18 cellular contexts compared by ENCODE assay signal in the genomic region with DNA sequence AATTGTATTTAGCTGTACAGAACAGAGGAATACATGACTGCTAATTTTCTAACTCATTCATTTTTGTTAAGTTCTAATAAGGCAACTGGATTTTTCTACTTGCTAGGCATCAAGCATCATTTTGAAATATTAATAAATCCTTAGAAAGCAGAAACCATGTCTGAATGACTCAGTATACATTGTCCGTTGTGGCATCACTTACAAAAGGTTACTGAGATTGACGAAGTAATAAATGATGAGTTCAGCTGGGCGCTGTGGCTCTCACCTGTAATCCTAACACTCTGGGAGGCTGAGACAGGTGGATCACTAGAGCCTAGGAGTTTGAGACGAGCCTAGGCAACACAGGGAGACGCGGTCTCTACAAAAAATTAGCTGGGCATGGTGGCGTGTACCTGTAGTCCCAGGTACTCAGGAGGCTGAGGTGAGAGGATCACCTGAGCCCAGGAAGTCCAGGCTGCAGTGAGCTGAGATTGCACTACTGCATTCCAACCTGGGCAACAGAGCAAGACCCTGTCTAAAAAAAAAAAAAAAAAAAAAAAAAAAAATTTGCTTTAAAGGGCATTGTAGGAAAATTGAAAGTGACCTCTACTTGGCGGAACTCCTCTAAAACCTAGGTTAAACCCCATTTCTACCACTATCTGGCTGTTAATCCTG. TPM values are rescaled to one million over a fixed set of nuclear protein-coding genes. Genes with fewer than 3 reads are reported as not detected.
DNase-seq lines count a peak whose midpoint lies in the region; ATAC-seq, FAIRE-seq and TF ChIP-seq lines count a peak whose summit lies in the region.
"Had no signal": no experiment of that assay in that cellular context is flagged by ENCODE, and none has a peak within 500 bp of the region (broad histone marks: within the 10 kb centered on the region; RNA-seq: fewer than 3 reads in every experiment).

No MANE protein-coding gene starts in this region.

- H3K36me3 Mint-ChIP-seq in GM23338 (ENCODE audit: low read depth) (no peaks in the 10 kb centered on the region), nephron (ENCODE audit: low read depth) (no peaks in the 10 kb centered on the region)

- ATAC-seq in GM23338, result peak; percentile 20; the same call in 2 of the 3 replicates
- ATAC-seq in GM18909 (IDR thresholded peaks at IDR 0.05; ENCODE audit: poor library complexity, unreplicated experiment), result no peak
- ATAC-seq: activated T-helper 17 cell treated with anti-CD3 and anti-CD28 coated beads, Interleukin-2, amount 50 U/mL, for 72 hours; effector memory CD8-positive, alpha-beta T cell had no signal

- H3K79me2 ChIP-seq in GM23338 (replicated peaks; ENCODE audit: insufficient read depth), result no peaks in the 10 kb centered on the region
- no peaks in the 10 kb centered on the region for H3K79me2 ChIP-seq in PC-9 (ENCODE audit: low read depth)
- H3K79me2 ChIP-seq in H1 (ENCODE audit: control insufficient read depth in 1 of 2, insufficient read depth in 2 of 2, low read length in 2 of 2), result no peaks in the 10 kb centered on the region
- H3K79me2 ChIP-seq: parathyroid adenoma had no signal

- H3K9me3 ChIP-seq in PC-9 (ENCODE audit: insufficient read depth, low read depth) (no peaks in the 10 kb centered on the region), H1 (ENCODE audit: insufficient read depth in 2 of 2, low read depth in 1 of 2, low read length in 1 of 2) (no peaks in the 10 kb centered on the region)
- H3K9me3 ChIP-seq: adrenal gland had no signal

- H3F3A ChIP-seq in GM23338 (replicated peaks; ENCODE audit: low read depth) (no peaks in the 10 kb centered on the region), PC-9 (ENCODE audit: insufficient read depth, low read depth) (peaks cover 23% of the 10 kb centered on the region)

- H3K27me3 Mint-ChIP-seq in GM23338 (ENCODE audit: insufficient read depth, low read depth, poor library complexity) (peaks cover 4% of the 10 kb centered on the region), nephron (ENCODE audit: low read depth) (no peaks in the 10 kb centered on the region)

- H3K4me3 ChIP-seq in GM23338 (no peak overlapping the region), PC-9 (no peak overlapping the region; the same call in 1 of the 2 replicates), H1 (ENCODE audit: extremely low read depth in 1 of 4, insufficient read depth in 2 of 4, low read depth in 3 of 4, low read length in 4 of 4) (no peak overlapping the region)
- H3K4me3 ChIP-seq: adrenal gland had no signal

- H3K14ac ChIP-seq in H1 (ENCODE audit: insufficient read length), result no peak overlapping the region

- H3K4ac ChIP-seq in H1 (replicated peaks; ENCODE audit: insufficient read length, low read depth, low read length), result no peak overlapping the region

- no peaks in the 10 kb centered on the region for H3K36me3 ChIP-seq in GM23338 (ENCODE audit: insufficient read depth)
- no peaks in the 10 kb centered on the region for H3K36me3 ChIP-seq in PC-9 (ENCODE audit: low read depth)
- H3K36me3 ChIP-seq in H1 (ENCODE audit: control insufficient read depth in 2 of 4, insufficient read depth in 4 of 4, low read length in 3 of 4), result no peaks in the 10 kb centered on the region
- H3K36me3 ChIP-seq: adrenal gland had no signal

- H3K27ac ChIP-seq in GM23338 (ENCODE audit: low read depth) (peak overlapping the region; percentile 60; the same call in 1 of the 2 replicates), PC-9 (peak overlapping the region; percentile 85), H1 (ENCODE audit: low read depth, low read length) (no peak overlapping the region)
- H3K27ac ChIP-seq: adrenal gland, parathyroid adenoma had no signal

- no peak overlapping the region for H2BK120ac ChIP-seq in H1 (replicated peaks; ENCODE audit: low read depth, low read length)

- CTCF ChIA-PET in PC-9 (lab: Charles Lee), result no interaction called here
- CTCF ChIA-PET in H1 (lab: Charles Lee; ENCODE audit: partially characterized antibody), result no interaction called here

- FAIRE-seq in H1 (lab: Jason Lieb, UNC) (no peak), D721Med (lab: Jason Lieb, UNC) (no peak)

- no peak overlapping the region for H3K56ac ChIP-seq in H1 (replicated peaks; ENCODE audit: insufficient read length, low read depth, low read length)

- no peak overlapping the region for H3K23ac ChIP-seq in H1 (ENCODE audit: insufficient read length)

- H4K20me1 ChIP-seq in GM23338 (replicated peaks; ENCODE audit: insufficient read depth), result no peaks in the 10 kb centered on the region
- H4K20me1 ChIP-seq in PC-9 (ENCODE audit: insufficient read depth), result no peaks in the 10 kb centered on the region
- no peaks in the 10 kb centered on the region for H4K20me1 ChIP-seq in H1 (replicated peaks in 1 of 2; ENCODE audit: control insufficient read depth in 1 of 2, insufficient read depth in 2 of 2, low read length in 2 of 2)

- peak overlapping the region; percentile 57; the same call in 1 of the 2 replicates for H2BK5ac ChIP-seq in H1 (ENCODE audit: low read depth, low read length)

- DNase-seq in GM23338 (ENCODE audit: low spot score), result no peak
- no peak for DNase-seq in PC-9
- DNase-seq in H1 (ENCODE audit: low read depth in 1 of 2, low spot score in 2 of 2), result no peak
- DNase-seq in cerebellum (ENCODE audit: low spot score), result no peak
- no peak for DNase-seq in stimulated activated CD4-positive, alpha-beta T cell treated with anti-CD3 and anti-CD28 coated beads, Interleukin-2, amount 100 ng/mL, for 48 hours
- DNase-seq in D721Med (ENCODE audit: insufficient read length, low spot score), result no peak
- DNase-seq: cerebellar nuclear complex; effector memory CD8-positive, alpha-beta T cell; left ventricle myocardium superior; NCI-H1417 treated with DMSO at 0.1 percent for 48 hours; NCI-H2171; NCI-H69; stimulated activated CD4-positive, alpha-beta T cell treated with anti-CD3 and anti-CD28 coated beads, Interleukin-4, amount 100 ng/mL, for 24 hours had no signal

- H3K9me2 ChIP-seq in GM23338 (ENCODE audit: insufficient read depth) (no peaks in the 10 kb centered on the region), PC-9 (ENCODE audit: insufficient read depth) (no peaks in the 10 kb centered on the region)

- no peak overlapping the region for H2BK15ac ChIP-seq in H1 (ENCODE audit: low read length)

- no peak overlapping the region for H3K9ac ChIP-seq in H1 (replicated peaks in 1 of 4; ENCODE audit: extremely low read depth in 1 of 4, low read depth in 3 of 4, low read length in 3 of 4)
- H3K9ac ChIP-seq: parathyroid adenoma had no signal

- H3K4me1 Mint-ChIP-seq in GM23338 (peaks cover 36% of the 10 kb centered on the region), nephron (peaks cover 42% of the 10 kb centered on the region)
- H3K4me1 Mint-ChIP-seq: activated T-helper 17 cell treated with anti-CD3 and anti-CD28 coated beads, Interleukin-2, amount 50 U/mL, for 72 hours had no signal

- H2BK20ac ChIP-seq in H1 (ENCODE audit: low read length), result peak overlapping the region; percentile 82; the same call in 1 of the 2 replicates

- BruUV-seq in PC-9 (replicated peaks; lab: Mats Ljungman, UMichigan), result no TSS peak

- H3K23me2 ChIP-seq in H1 (ENCODE audit: low read depth, low read length), result no peaks in the 10 kb centered on the region; the same call in 1 of the 2 replicates

- 78% methylated on average over 8 of the region's 8 CpGs; no CpG with 5 or more reads in 1 of the 2 experiments for WGBS in H1 (ENCODE audit: extremely low coverage in 1 of 2, insufficient coverage in 1 of 2, insufficient read length in 1 of 2, insufficient replicate concordance in 2 of 2, low coverage in 1 of 2, low lambda C conversion rate in 2 of 2, missing lambda C conversion rate in 1 of 2), 2 experiments

- H4K5ac ChIP-seq in H1 (ENCODE audit: insufficient read length, low read depth, low read length), result no peak overlapping the region

- intact Hi-C loops in PC-9 (cut with micrococcal nuclease; ENCODE audit: unreplicated experiment), result loop anchor here (5.0 kb wide), 1 partner anchor 39 kb away; no protein-coding TSS in a partner anchor

- TF ChIP-seq EP300 in H1 (IDR thresholded peaks at IDR 0.05; ENCODE audit: borderline replicate concordance in 1 of 2, low read depth in 2 of 2, low read length in 2 of 2), result no peak

- H3K79me1 ChIP-seq in H1 (ENCODE audit: low read depth, low read length), result no peaks in the 10 kb centered on the region; the same call in 1 of the 2 replicates

- TF ChIP-seq RAD21 in H1 (IDR thresholded peaks at IDR 0.05 in 1 of 2, conservative IDR thresholded peaks at IDR 0.05 in 1 of 2; ENCODE audit: low read depth in 2 of 2, low read length in 2 of 2), result no peak

- TF ChIP-seq CTCF in GM23338 (conservative IDR thresholded peaks at IDR 0.05; ENCODE audit: low read depth in 2 of 2) (no peak), PC-9 (conservative IDR thresholded peaks at IDR 0.05) (no peak), H1 (IDR thresholded peaks at IDR 0.05; ENCODE audit: control extremely low read depth in 1 of 3, insufficient read depth in 1 of 3, low read depth in 1 of 3, low read length in 3 of 3) (no peak), nephron (IDR thresholded peaks at IDR 0.05; ENCODE audit: unreplicated experiment in 3 of 3) (no peak), D721Med (IDR thresholded peaks at IDR 0.05; ENCODE audit: insufficient read depth, missing control alignments) (no peak)

- no peak for TF ChIP-seq POLR2A in H1 (IDR thresholded peaks at IDR 0.05; ENCODE audit: control extremely low read depth in 1 of 2, low read depth in 2 of 2, low read length in 2 of 2)

- H3K4me3 Mint-ChIP-seq in GM23338, result no peak overlapping the region
- H3K4me3 Mint-ChIP-seq in nephron, result no peak overlapping the region
- H3K4me3 Mint-ChIP-seq: activated T-helper 17 cell treated with anti-CD3 and anti-CD28 coated beads, Interleukin-2, amount 50 U/mL, for 72 hours; effector memory CD8-positive, alpha-beta T cell had no signal

- no peak overlapping the region for H4K8ac ChIP-seq in H1 (ENCODE audit: extremely low read depth, insufficient read depth, low read length)

- peak overlapping the region; percentile 95; the same call in 1 of the 2 replicates for H3K27ac Mint-ChIP-seq in GM23338
- H3K27ac Mint-ChIP-seq in nephron, result peak overlapping the region in 2 of 3 experiments; percentile 13 to 82
- H3K27ac Mint-ChIP-seq: activated T-helper 17 cell treated with anti-CD3 and anti-CD28 coated beads, Interleukin-2, amount 50 U/mL, for 72 hours; effector memory CD8-positive, alpha-beta T cell had no signal

- peaks cover 27% of the 10 kb centered on the region for H3K4me1 ChIP-seq in GM23338 (ENCODE audit: insufficient read depth)
- H3K4me1 ChIP-seq in PC-9 (replicated peaks; ENCODE audit: insufficient read depth), result peaks cover 28% of the 10 kb centered on the region
- H3K4me1 ChIP-seq in H1 (replicated peaks in 1 of 4; ENCODE audit: control insufficient read depth in 3 of 4, insufficient read depth in 4 of 4, low read length in 3 of 4), result peaks cover 0 to 10% (median 9%) of the 10 kb centered on the region in 4 experiments; a peak in 5 of 7 replicates
- H3K4me1 ChIP-seq: parathyroid adenoma had no signal

- H3K27me3 ChIP-seq in GM23338 (ENCODE audit: insufficient read depth) (no peaks in the 10 kb centered on the region), PC-9 (ENCODE audit: insufficient read depth, low read depth) (no peaks in the 10 kb centered on the region), H1 (replicated peaks in 1 of 4; ENCODE audit: control insufficient read depth in 3 of 4, extremely low read depth in 1 of 4, insufficient read depth in 3 of 4, low read length in 3 of 4) (no peaks in the 10 kb centered on the region)
- H3K27me3 ChIP-seq: adrenal gland had no signal

- H2AFZ ChIP-seq in GM23338, result no peak overlapping the region
- H2AFZ ChIP-seq in PC-9, result peak overlapping the region; percentile 35; the same call in 1 of the 2 replicates
- H2AFZ ChIP-seq in H1 (ENCODE audit: low read length), result no peak overlapping the region
- H2AFZ ChIP-seq: parathyroid adenoma had no signal

- no peak overlapping the region for H3K18ac ChIP-seq in H1 (ENCODE audit: extremely low read depth, low read length)

- H3K9me3 Mint-ChIP-seq in GM23338 (peaks cover 2% of the 10 kb centered on the region; the same call in 2 of the 3 replicates), nephron (no peaks in the 10 kb centered on the region)
- H3K9me3 Mint-ChIP-seq: activated T-helper 17 cell treated with anti-CD3 and anti-CD28 coated beads, Interleukin-2, amount 50 U/mL, for 72 hours; effector memory CD8-positive, alpha-beta T cell had no signal

- peak overlapping the region; percentile 97 for H2AK5ac ChIP-seq in H1 (ENCODE audit: low read depth, low read length)

- POLR2A ChIA-PET in PC-9 (lab: Charles Lee; ENCODE audit: unreplicated experiment), result no interaction called here
- POLR2A ChIA-PET in H1 (lab: Charles Lee; ENCODE audit: partially characterized antibody), result no interaction called here

- H4K91ac ChIP-seq in H1 (replicated peaks; ENCODE audit: insufficient read length, low read length), result no peak overlapping the region

- H3K4me2 ChIP-seq in GM23338, result peak overlapping the region; percentile 5; the same call in 1 of the 2 replicates
- H3K4me2 ChIP-seq in PC-9, result peak overlapping the region; percentile 67
- H3K4me2 ChIP-seq in H1 (ENCODE audit: insufficient read depth in 1 of 2, low read depth in 2 of 2, low read length in 2 of 2), result no peak overlapping the region; a peak in 1 of 4 replicates

- peak overlapping the region; percentile 91 for H2BK12ac ChIP-seq in H1 (ENCODE audit: low read depth, low read length)

RNA-seq across cellular contexts. Expression of gene LHFPL6, which starts 36.6 kb away (rescaled TPM):
- 5.2 and 9.5 TPM in 2 replicates for total RNA-seq in GM23338 (2014; rRNA removed; shearing (Covaris generic))
- polyA plus RNA-seq in GM23338 (2016; fragmentation: Nextera tagmentation; extraction: Ambion mirVana), result 7.1 and 7.8 TPM in 2 replicates
- total RNA-seq in PC-9 (2021), result 2.5 and 3.1 TPM in 2 replicates
- 15.5 and 17.0 TPM in 2 replicates for total RNA-seq in H1 (2021; fragmentation: NEBNext Ultra II Directional; extraction: Animal tissue kit (Norgen Biotek cat#: 25700))
- polyA plus RNA-seq in H1 (2011; rRNA removed), result 7.6 and 7.9 TPM in 2 replicates
- polyA plus RNA-seq in H1 (2011; cell fraction: cytosol; rRNA removed), result 13.1 TPM
- 4.7 TPM for polyA plus RNA-seq in H1 (2011; cell fraction: nucleus; rRNA removed)
- 8.0 to 16.5 TPM (median 12.7 TPM) in 4 replicates for polyA plus RNA-seq in H1 (2012, experiment 1 of 2)
- 1.7 TPM for polyA plus RNA-seq in H1 (2012, experiment 2 of 2)
- polyA plus RNA-seq in H1 (2013, experiment 1 of 2), result 7.0 TPM
- 9.1 TPM for polyA plus RNA-seq in H1 (2013, experiment 2 of 2)
- 10.3 and 10.5 TPM in 2 replicates for polyA minus RNA-seq in H1 (2011; rRNA and poly(A)+ RNA removed)
- polyA minus RNA-seq in H1 (2011; cell fraction: cytosol; rRNA and poly(A)+ RNA removed), result 5.7 TPM
- 12.0 TPM for polyA minus RNA-seq in H1 (2011; cell fraction: nucleus; rRNA and poly(A)+ RNA removed)
- 28.3 TPM for total RNA-seq in cerebellum

Comparison
In these comparisons a context has a peak if more than half of its experiments do, and no peak if none do; other contexts are left out.
1. H3K4me2 ChIP-seq: peak in GM23338 (single experiment) and PC-9 (single experiment); none in H1 (0 of 2).